Comparison of ENCODE assay signal across 22 cellular contexts in genomic region chrX:43000121-43000520, GRCh38.
"Had no signal": no experiment of that assay in that cellular context is flagged by ENCODE, and none has a peak within 500 bp of the region (broad histone marks: within the 10 kb centered on the region; RNA-seq: fewer than 3 reads in every experiment).

No MANE protein-coding gene starts in this region.

- H3K27me3 Mint-ChIP-seq: activated CD4-positive, alpha-beta memory T cell treated with anti-CD3 and anti-CD28 coated beads for 36 hours; activated naive CD8-positive, alpha-beta T cell treated with anti-CD3 and anti-CD28 coated beads, Interleukin-2, amount 10 ng/mL, durations not matched to agents 7 days and 5 days; central memory CD8-positive, alpha-beta T cell; progenitor cell of endocrine pancreas; stimulated activated naive B cell treated with anti-CD40 and anti-IgM and Interleukin-4, amounts not matched to agents 10 μg/mL and 1 μg/mL and 100 μg/mL, for 72 hours had no signal

- H3K4me1 Mint-ChIP-seq: activated naive CD8-positive, alpha-beta T cell treated with anti-CD3 and anti-CD28 coated beads, Interleukin-2, amount 10 ng/mL, durations not matched to agents 7 days and 5 days; central memory CD8-positive, alpha-beta T cell; natural killer cell had no signal

- H3K27me3 ChIP-seq: gastrocnemius medialis, upper lobe of left lung had no signal

- H3K4me3 Mint-ChIP-seq: activated CD4-positive, alpha-beta memory T cell treated with anti-CD3 and anti-CD28 coated beads for 36 hours; activated naive CD4-positive, alpha-beta T cell treated with anti-CD3 and anti-CD28 coated beads for 36 hours; activated naive CD8-positive, alpha-beta T cell treated with anti-CD3 and anti-CD28 coated beads, Interleukin-2, amount 10 ng/mL, durations not matched to agents 7 days and 5 days; central memory CD8-positive, alpha-beta T cell; natural killer cell; stimulated activated naive B cell treated with anti-CD40 and anti-IgM and Interleukin-4, amounts not matched to agents 10 μg/mL and 1 μg/mL and 100 μg/mL, for 72 hours had no signal

- H3K36me3 ChIP-seq: breast epithelium, esophagus squamous epithelium, gastrocnemius medialis, thoracic aorta, upper lobe of left lung had no signal

- H3K9me3 Mint-ChIP-seq: activated CD4-positive, alpha-beta memory T cell treated with anti-CD3 and anti-CD28 coated beads for 36 hours; activated naive CD4-positive, alpha-beta T cell treated with anti-CD3 and anti-CD28 coated beads for 36 hours; activated naive CD8-positive, alpha-beta T cell treated with anti-CD3 and anti-CD28 coated beads, Interleukin-2, amount 10 ng/mL, durations not matched to agents 7 days and 5 days; central memory CD8-positive, alpha-beta T cell; natural killer cell had no signal

- H3K4me1 ChIP-seq: breast epithelium, esophagus squamous epithelium, gastrocnemius medialis, upper lobe of left lung had no signal

- H3K9me3 ChIP-seq: breast epithelium, esophagus squamous epithelium, gastrocnemius medialis, thoracic aorta, upper lobe of left lung had no signal

- H3K4me3 ChIP-seq: breast epithelium, coronary artery, esophagus squamous epithelium, gastrocnemius medialis, thoracic aorta, upper lobe of left lung had no signal

- DNase-seq: activated CD4-positive, alpha-beta memory T cell treated with anti-CD3 and anti-CD28 coated beads for 36 hours; activated CD4-positive, alpha-beta T cell treated with anti-CD3 and anti-CD28 coated beads for 4 hours; activated CD4-positive, CD25-positive, alpha-beta regulatory T cell; activated naive CD4-positive, alpha-beta T cell treated with anti-CD3 and anti-CD28 coated beads for 36 hours; activated naive CD8-positive, alpha-beta T cell treated with anti-CD3 and anti-CD28 coated beads, Interleukin-2, amount 10 ng/mL, durations not matched to agents 7 days and 5 days; activated T-cell treated with anti-CD3 and anti-CD28 coated beads, Interleukin-2, amount 50 U/mL, for 48 hours; amniotic stem cell; esophagus squamous epithelium; gastrocnemius medialis; hypothalamus; left ventricle myocardium superior; midbrain; natural killer cell; stimulated activated CD4-positive, alpha-beta T cell treated with anti-CD3 and anti-CD28 coated beads, Interleukin-2, amount 100 ng/mL, for 48 hours; stimulated activated CD8-positive, alpha-beta memory T cell treated with anti-CD3 and anti-CD28 coated beads, Interleukin-4, amount 100 ng/mL, for 48 hours; stimulated activated naive B cell treated with anti-CD40 and anti-IgM and Interleukin-4, amounts not matched to agents 10 μg/mL and 1 μg/mL and 100 μg/mL, for 72 hours; upper lobe of left lung had no signal

- H3K36me3 Mint-ChIP-seq: activated CD4-positive, alpha-beta memory T cell treated with anti-CD3 and anti-CD28 coated beads for 36 hours; natural killer cell; stimulated activated naive B cell treated with anti-CD40 and anti-IgM and Interleukin-4, amounts not matched to agents 10 μg/mL and 1 μg/mL and 100 μg/mL, for 72 hours had no signal

- H3K27ac ChIP-seq: breast epithelium, coronary artery, esophagus squamous epithelium, gastrocnemius medialis, thoracic aorta, upper lobe of left lung had no signal

- H3K27ac Mint-ChIP-seq: activated CD4-positive, alpha-beta memory T cell treated with anti-CD3 and anti-CD28 coated beads for 36 hours; activated naive CD4-positive, alpha-beta T cell treated with anti-CD3 and anti-CD28 coated beads for 36 hours; activated naive CD8-positive, alpha-beta T cell treated with anti-CD3 and anti-CD28 coated beads, Interleukin-2, amount 10 ng/mL, durations not matched to agents 7 days and 5 days; natural killer cell; progenitor cell of endocrine pancreas had no signal
